In the genomic region with DNA sequence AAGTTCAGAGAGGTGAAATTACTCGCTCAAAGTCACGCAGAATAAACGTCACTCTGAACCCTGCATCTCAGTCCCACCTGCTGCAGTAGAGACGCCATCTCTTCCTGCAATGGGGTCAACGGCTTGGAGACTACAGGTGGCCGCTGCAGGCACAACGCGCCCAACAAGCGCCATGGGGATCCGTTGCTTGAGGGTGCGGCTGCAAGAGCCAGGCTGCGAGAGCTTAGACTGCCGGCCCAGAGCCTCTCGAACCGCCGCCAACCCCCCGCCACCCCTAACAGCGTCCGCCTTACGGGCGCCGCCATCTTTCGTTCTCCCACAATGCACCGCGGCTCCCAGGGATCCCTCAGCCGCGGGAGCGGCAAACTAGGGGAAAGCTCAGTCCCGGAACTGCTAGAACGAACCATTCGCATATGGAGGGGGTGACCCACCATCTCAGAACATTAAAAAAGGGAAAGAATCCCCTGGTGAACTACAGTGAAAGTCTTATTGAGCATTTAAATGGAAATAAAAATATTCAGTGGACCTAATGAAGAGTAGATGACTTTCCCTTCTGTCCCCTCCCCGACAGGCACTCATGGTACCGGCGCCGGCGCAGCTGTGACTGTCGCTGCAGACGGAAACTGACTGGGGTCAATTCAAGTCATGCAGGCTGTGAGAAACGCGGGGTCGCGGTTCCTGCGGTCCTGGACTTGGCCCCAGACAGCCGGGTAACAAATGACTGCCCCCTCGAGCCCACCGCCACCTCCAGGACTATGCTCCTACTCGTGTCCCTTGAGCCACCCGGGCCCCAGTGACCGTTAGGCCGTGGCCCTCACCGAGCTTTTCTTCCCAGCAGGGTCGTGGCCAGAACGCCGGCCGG, we compare ENCODE assay signal across 1 cellular context.
TF ChIP-seq lines count a peak whose summit lies in the region.

MRPL46 (minus strand) TSS at position 316 of the 862 bp plus-strand sequence; CDS start at position 305, 11 bp downstream.
MRPS11 (plus strand) TSS at position 636 of the 862 bp plus-strand sequence; CDS start at position 646, 10 bp downstream.

TF ChIP-seq in H1, 55 proteins besides CTCF, POLR2A, EP300 and RAD21 (continues in another document):
- TF ChIP-seq SAP30 (IDR thresholded peaks at IDR 0.05; ENCODE audit: insufficient read depth, insufficient replicate concordance, low read length) (peak; percentile 65), KDM4A (IDR thresholded peaks at IDR 0.05; ENCODE audit: low read depth, low read length, severe bottlenecking) (peak; percentile 89), SP1 (IDR thresholded peaks at IDR 0.05; ENCODE audit: low read depth, low read length) (peak; percentile 66; the same call in 1 of the 2 replicates), BCL11A (IDR thresholded peaks at IDR 0.05; ENCODE audit: low read depth in 2 of 2, low read length in 2 of 2) (no peak), NRF1 (IDR thresholded peaks at IDR 0.05; ENCODE audit: low read depth, low read length) (no peak), BRCA1 (IDR thresholded peaks at IDR 0.05; ENCODE audit: low read depth, low read length) (peak; percentile 2; the same call in 1 of the 2 replicates), KDM5A (IDR thresholded peaks at IDR 0.05; ENCODE audit: low read length) (peak; percentile 97), ZNF274 (IDR thresholded peaks at IDR 0.05; ENCODE audit: borderline replicate concordance, extremely low read depth, low read length) (no peak), SIX5 (IDR thresholded peaks at IDR 0.05; ENCODE audit: low read depth, low read length) (peak; percentile 56), CHD1 (IDR thresholded peaks at IDR 0.05; ENCODE audit: low read depth, low read length) (peak; percentile 97), ATF2 (IDR thresholded peaks at IDR 0.05; ENCODE audit: low read length) (no peak), NANOG (IDR thresholded peaks at IDR 0.05; ENCODE audit: insufficient read depth, low read depth, low read length, poor library complexity, severe bottlenecking) (no peak), CTBP2 (IDR thresholded peaks at IDR 0.05; ENCODE audit: borderline replicate concordance, insufficient read depth, insufficient read length, low read length) (no peak), BACH1 (IDR thresholded peaks at IDR 0.05; ENCODE audit: low read length) (no peak), TEAD4 (IDR thresholded peaks at IDR 0.05; ENCODE audit: low read depth, low read length) (no peak), JUN (IDR thresholded peaks at IDR 0.05; ENCODE audit: low read depth, low read length) (no peak), TBP (IDR thresholded peaks at IDR 0.05; ENCODE audit: low read depth, low read length) (peak; percentile 86), YY1 (IDR thresholded peaks at IDR 0.05; ENCODE audit: low read depth, low read length) (peak; percentile 99), HDAC6 (IDR thresholded peaks at IDR 0.05; ENCODE audit: low read depth, low read length) (no peak), POU5F1 (IDR thresholded peaks at IDR 0.05; ENCODE audit: low read depth, low read length) (no peak), MAX (IDR thresholded peaks at IDR 0.05) (peak; percentile 53), CREB1 (IDR thresholded peaks at IDR 0.05) (peak; percentile 85), GABPA (IDR thresholded peaks at IDR 0.05; ENCODE audit: borderline replicate concordance, insufficient read depth, low read length) (no peak), SIN3A (conservative IDR thresholded peaks at IDR 0.05 in 1 of 2, IDR thresholded peaks at IDR 0.05 in 1 of 2; ENCODE audit: low read depth in 1 of 2, low read length in 2 of 2) (peak; percentile 46 to 88; a peak in 2 of 4 replicates), CBX5 (IDR thresholded peaks at IDR 0.05; ENCODE audit: low read depth, low read length) (no peak), TAF7 (optimal IDR thresholded peaks at IDR 0.05; ENCODE audit: borderline replicate concordance, low read depth, low read length) (peak; percentile 93), CBX8 (IDR thresholded peaks at IDR 0.05; ENCODE audit: borderline replicate concordance, low read depth, low read length) (no peak), RFX5 (IDR thresholded peaks at IDR 0.05; ENCODE audit: borderline replicate concordance, low read depth, low read length) (no peak), EGR1 (IDR thresholded peaks at IDR 0.05; ENCODE audit: borderline replicate concordance, low read depth, low read length) (0 out of 2 replicates have a peak, but pooled peaks have one; percentile 14), SIRT6 (IDR thresholded peaks at IDR 0.05; ENCODE audit: low read length) (no peak), MAFK (IDR thresholded peaks at IDR 0.05; ENCODE audit: low read depth, low read length) (no peak), ASH2L (IDR thresholded peaks at IDR 0.05; ENCODE audit: low read length) (peak; percentile 91), TAF1 (IDR thresholded peaks at IDR 0.05; ENCODE audit: low read depth, low read length) (peak; percentile 99), JUND (IDR thresholded peaks at IDR 0.05; ENCODE audit: low read length) (peak; percentile 96), RNF2 (IDR thresholded peaks at IDR 0.05; ENCODE audit: borderline replicate concordance, low read depth, low read length, missing control alignments, poor library complexity, severe bottlenecking) (no peak), SP2 (IDR thresholded peaks at IDR 0.05; ENCODE audit: low read length) (no peak), SUZ12 (IDR thresholded peaks at IDR 0.05; ENCODE audit: low read length) (no peak), TCF12 (IDR thresholded peaks at IDR 0.05; ENCODE audit: low read depth, low read length) (peak; percentile 78; the same call in 1 of the 2 replicates), PHF8 (conservative IDR thresholded peaks at IDR 0.05; ENCODE audit: low read depth, low read length) (peak; percentile 98), POLR2AphosphoS5 (IDR thresholded peaks at IDR 0.05; ENCODE audit: low read depth, low read length) (peak; percentile 77), GTF2F1 (IDR thresholded peaks at IDR 0.05; ENCODE audit: borderline replicate concordance, low read depth, low read length) (0 out of 2 replicates have a peak, but pooled peaks have one; percentile 57), FOSL1 (IDR thresholded peaks at IDR 0.05; ENCODE audit: insufficient read depth, low read depth, low read length) (no peak), RXRA (IDR thresholded peaks at IDR 0.05; ENCODE audit: insufficient read depth, low read depth, low read length) (no peak), EZH2 (IDR thresholded peaks at IDR 0.05; ENCODE audit: low read depth, low read length, severe bottlenecking) (no peak), HDAC2 (IDR thresholded peaks at IDR 0.05; ENCODE audit: borderline replicate concordance in 1 of 2, low read depth in 2 of 2, low read length in 2 of 2) (peak in 1 of 2 experiments; percentile 68; a peak in 1 of 4 replicates), SRF (IDR thresholded peaks at IDR 0.05; ENCODE audit: low read depth, low read length) (no peak), SP4 (IDR thresholded peaks at IDR 0.05; ENCODE audit: low read length) (no peak), CHD2 (IDR thresholded peaks at IDR 0.05; ENCODE audit: low read length) (no peak), RBBP5 (IDR thresholded peaks at IDR 0.05; ENCODE audit: borderline replicate concordance, low read depth, low read length) (peak; percentile 67; the same call in 1 of the 2 replicates)
- TF ChIP-seq, protein P1, sequence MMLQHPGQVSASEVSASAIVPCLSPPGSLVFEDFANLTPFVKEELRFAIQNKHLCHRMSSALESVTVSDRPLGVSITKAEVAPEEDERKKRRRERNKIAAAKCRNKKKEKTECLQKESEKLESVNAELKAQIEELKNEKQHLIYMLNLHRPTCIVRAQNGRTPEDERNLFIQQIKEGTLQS (IDR thresholded peaks at IDR 0.05; ENCODE audit: insufficient read depth, low read depth, low read length): no peak
- TF ChIP-seq, protein P2, sequence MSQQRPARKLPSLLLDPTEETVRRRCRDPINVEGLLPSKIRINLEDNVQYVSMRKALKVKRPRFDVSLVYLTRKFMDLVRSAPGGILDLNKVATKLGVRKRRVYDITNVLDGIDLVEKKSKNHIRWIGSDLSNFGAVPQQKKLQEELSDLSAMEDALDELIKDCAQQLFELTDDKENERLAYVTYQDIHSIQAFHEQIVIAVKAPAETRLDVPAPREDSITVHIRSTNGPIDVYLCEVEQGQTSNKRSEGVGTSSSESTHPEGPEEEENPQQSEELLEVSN (IDR thresholded peaks at IDR 0.05): peak; percentile 52; the same call in 1 of the 2 replicates
- TF ChIP-seq, protein P3, sequence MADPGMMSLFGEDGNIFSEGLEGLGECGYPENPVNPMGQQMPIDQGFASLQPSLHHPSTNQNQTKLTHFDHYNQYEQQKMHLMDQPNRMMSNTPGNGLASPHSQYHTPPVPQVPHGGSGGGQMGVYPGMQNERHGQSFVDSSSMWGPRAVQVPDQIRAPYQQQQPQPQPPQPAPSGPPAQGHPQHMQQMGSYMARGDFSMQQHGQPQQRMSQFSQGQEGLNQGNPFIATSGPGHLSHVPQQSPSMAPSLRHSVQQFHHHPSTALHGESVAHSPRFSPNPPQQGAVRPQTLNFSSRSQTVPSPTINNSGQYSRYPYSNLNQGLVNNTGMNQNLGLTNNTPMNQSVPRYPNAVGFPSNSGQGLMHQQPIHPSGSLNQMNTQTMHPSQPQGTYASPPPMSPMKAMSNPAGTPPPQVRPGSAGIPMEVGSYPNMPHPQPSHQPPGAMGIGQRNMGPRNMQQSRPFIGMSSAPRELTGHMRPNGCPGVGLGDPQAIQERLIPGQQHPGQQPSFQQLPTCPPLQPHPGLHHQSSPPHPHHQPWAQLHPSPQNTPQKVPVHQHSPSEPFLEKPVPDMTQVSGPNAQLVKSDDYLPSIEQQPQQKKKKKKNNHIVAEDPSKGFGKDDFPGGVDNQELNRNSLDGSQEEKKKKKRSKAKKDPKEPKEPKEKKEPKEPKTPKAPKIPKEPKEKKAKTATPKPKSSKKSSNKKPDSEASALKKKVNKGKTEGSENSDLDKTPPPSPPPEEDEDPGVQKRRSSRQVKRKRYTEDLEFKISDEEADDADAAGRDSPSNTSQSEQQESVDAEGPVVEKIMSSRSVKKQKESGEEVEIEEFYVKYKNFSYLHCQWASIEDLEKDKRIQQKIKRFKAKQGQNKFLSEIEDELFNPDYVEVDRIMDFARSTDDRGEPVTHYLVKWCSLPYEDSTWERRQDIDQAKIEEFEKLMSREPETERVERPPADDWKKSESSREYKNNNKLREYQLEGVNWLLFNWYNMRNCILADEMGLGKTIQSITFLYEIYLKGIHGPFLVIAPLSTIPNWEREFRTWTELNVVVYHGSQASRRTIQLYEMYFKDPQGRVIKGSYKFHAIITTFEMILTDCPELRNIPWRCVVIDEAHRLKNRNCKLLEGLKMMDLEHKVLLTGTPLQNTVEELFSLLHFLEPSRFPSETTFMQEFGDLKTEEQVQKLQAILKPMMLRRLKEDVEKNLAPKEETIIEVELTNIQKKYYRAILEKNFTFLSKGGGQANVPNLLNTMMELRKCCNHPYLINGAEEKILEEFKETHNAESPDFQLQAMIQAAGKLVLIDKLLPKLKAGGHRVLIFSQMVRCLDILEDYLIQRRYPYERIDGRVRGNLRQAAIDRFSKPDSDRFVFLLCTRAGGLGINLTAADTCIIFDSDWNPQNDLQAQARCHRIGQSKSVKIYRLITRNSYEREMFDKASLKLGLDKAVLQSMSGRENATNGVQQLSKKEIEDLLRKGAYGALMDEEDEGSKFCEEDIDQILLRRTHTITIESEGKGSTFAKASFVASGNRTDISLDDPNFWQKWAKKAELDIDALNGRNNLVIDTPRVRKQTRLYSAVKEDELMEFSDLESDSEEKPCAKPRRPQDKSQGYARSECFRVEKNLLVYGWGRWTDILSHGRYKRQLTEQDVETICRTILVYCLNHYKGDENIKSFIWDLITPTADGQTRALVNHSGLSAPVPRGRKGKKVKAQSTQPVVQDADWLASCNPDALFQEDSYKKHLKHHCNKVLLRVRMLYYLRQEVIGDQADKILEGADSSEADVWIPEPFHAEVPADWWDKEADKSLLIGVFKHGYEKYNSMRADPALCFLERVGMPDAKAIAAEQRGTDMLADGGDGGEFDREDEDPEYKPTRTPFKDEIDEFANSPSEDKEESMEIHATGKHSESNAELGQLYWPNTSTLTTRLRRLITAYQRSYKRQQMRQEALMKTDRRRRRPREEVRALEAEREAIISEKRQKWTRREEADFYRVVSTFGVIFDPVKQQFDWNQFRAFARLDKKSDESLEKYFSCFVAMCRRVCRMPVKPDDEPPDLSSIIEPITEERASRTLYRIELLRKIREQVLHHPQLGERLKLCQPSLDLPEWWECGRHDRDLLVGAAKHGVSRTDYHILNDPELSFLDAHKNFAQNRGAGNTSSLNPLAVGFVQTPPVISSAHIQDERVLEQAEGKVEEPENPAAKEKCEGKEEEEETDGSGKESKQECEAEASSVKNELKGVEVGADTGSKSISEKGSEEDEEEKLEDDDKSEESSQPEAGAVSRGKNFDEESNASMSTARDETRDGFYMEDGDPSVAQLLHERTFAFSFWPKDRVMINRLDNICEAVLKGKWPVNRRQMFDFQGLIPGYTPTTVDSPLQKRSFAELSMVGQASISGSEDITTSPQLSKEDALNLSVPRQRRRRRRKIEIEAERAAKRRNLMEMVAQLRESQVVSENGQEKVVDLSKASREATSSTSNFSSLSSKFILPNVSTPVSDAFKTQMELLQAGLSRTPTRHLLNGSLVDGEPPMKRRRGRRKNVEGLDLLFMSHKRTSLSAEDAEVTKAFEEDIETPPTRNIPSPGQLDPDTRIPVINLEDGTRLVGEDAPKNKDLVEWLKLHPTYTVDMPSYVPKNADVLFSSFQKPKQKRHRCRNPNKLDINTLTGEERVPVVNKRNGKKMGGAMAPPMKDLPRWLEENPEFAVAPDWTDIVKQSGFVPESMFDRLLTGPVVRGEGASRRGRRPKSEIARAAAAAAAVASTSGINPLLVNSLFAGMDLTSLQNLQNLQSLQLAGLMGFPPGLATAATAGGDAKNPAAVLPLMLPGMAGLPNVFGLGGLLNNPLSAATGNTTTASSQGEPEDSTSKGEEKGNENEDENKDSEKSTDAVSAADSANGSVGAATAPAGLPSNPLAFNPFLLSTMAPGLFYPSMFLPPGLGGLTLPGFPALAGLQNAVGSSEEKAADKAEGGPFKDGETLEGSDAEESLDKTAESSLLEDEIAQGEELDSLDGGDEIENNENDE (IDR thresholded peaks at IDR 0.05; ENCODE audit: insufficient replicate concordance, low read length): no peak
- TF ChIP-seq, protein P4, sequence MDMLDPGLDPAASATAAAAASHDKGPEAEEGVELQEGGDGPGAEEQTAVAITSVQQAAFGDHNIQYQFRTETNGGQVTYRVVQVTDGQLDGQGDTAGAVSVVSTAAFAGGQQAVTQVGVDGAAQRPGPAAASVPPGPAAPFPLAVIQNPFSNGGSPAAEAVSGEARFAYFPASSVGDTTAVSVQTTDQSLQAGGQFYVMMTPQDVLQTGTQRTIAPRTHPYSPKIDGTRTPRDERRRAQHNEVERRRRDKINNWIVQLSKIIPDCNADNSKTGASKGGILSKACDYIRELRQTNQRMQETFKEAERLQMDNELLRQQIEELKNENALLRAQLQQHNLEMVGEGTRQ (IDR thresholded peaks at IDR 0.05; ENCODE audit: low read length): no peak
